ENCODE assay signal across 21 cellular contexts in genomic region chr21:41643246-41643966, GRCh38.
A peak's percentile ranks its signal among the peaks of the same experiment; 100 is the strongest.
DNase-seq lines count a peak whose midpoint lies in the region; ATAC-seq, FAIRE-seq and TF ChIP-seq lines count a peak whose summit lies in the region.
"Had no signal": no experiment of that assay in that cellular context is flagged by ENCODE, and none has a peak within 500 bp of the region (broad histone marks: within the 10 kb centered on the region; RNA-seq: fewer than 3 reads in every experiment).

No MANE protein-coding gene starts in this region.

- POLR2A ChIA-PET in CD8-positive, alpha-beta memory T cell (lab: Charles Lee) = no interaction called here

- H3K27me3 ChIP-seq in astrocyte (ENCODE audit: insufficient read depth, low read length) (no peaks in the 10 kb centered on the region), SJCRH30 (no peaks in the 10 kb centered on the region)
- no peaks in the 10 kb centered on the region for H3K27me3 ChIP-seq in CD8-positive, alpha-beta memory T cell (ENCODE audit: insufficient read depth, low read length, poor library complexity, severe bottlenecking)
- H3K27me3 ChIP-seq: uterus had no signal

- no peak overlapping the region for H3K4me3 Mint-ChIP-seq in natural killer cell treated with Interleukin-12 subunit alpha and Interleukin-12 subunit beta and Interleukin-15 and Interleukin-18, amount 100 ng/mL, for 72 hours
- H3K4me3 Mint-ChIP-seq in natural killer cell (no peak overlapping the region), astrocyte (ENCODE audit: unreplicated experiment) (no peak overlapping the region), mesothelial cell of epicardium (no peak overlapping the region)
- H3K4me3 Mint-ChIP-seq in CD8-positive, alpha-beta memory T cell = no peak overlapping the region
- H3K4me3 Mint-ChIP-seq: GM23338 had no signal

- FAIRE-seq in astrocyte (lab: Jason Lieb, UNC) = no peak
- FAIRE-seq: GM12891 had no signal

- TF ChIP-seq CTCF in natural killer cell (IDR thresholded peaks at IDR 0.05) = no peak
- TF ChIP-seq CTCF in astrocyte (IDR thresholded peaks at IDR 0.05; ENCODE audit: insufficient read depth, low read depth, low read length) = no peak
- TF ChIP-seq CTCF in mesothelial cell of epicardium (IDR thresholded peaks at IDR 0.05; ENCODE audit: unreplicated experiment) = no peak

- peaks cover 38% of the 10 kb centered on the region for H3K4me1 ChIP-seq in astrocyte (ENCODE audit: insufficient read depth, low read length)
- no peaks in the 10 kb centered on the region for H3K4me1 ChIP-seq in CD8-positive, alpha-beta memory T cell (ENCODE audit: insufficient read depth, low read length)
- H3K4me1 ChIP-seq in SJCRH30 = peaks cover 10% of the 10 kb centered on the region
- H3K4me1 ChIP-seq: uterus had no signal

- H3K36me3 Mint-ChIP-seq in natural killer cell treated with Interleukin-12 subunit alpha and Interleukin-12 subunit beta and Interleukin-15 and Interleukin-18, amount 100 ng/mL, for 72 hours = no peaks in the 10 kb centered on the region
- no peaks in the 10 kb centered on the region for H3K36me3 Mint-ChIP-seq in natural killer cell
- H3K36me3 Mint-ChIP-seq in astrocyte (ENCODE audit: low read depth, unreplicated experiment) = peaks cover 4% of the 10 kb centered on the region
- peaks cover under 1% of the 10 kb centered on the region for H3K36me3 Mint-ChIP-seq in mesothelial cell of epicardium
- no peaks in the 10 kb centered on the region for H3K36me3 Mint-ChIP-seq in CD8-positive, alpha-beta memory T cell

- peak; percentile 16 for DNase-seq in natural killer cell treated with Interleukin-12 subunit alpha and Interleukin-12 subunit beta and Interleukin-15 and Interleukin-18, amount 100 ng/mL, for 72 hours (ENCODE audit: low spot score)
- DNase-seq in natural killer cell (no peak), astrocyte (ENCODE audit: low read depth) (peak; percentile 57), mesothelial cell of epicardium (ENCODE audit: low spot score in 2 of 2, unreplicated experiment in 2 of 2) (no peak), SJCRH30 (no peak)
- DNase-seq in CD8-positive, alpha-beta memory T cell = no peak
- DNase-seq: activated CD8-positive, alpha-beta memory T cell treated with anti-CD3 and anti-CD28 coated beads, Interleukin-2, amount 50 U/mL, for 48 hours; activated naive CD4-positive, alpha-beta T cell treated with Interleukin-2 at 50 U/mL for 16 hours; GDM1; Karpas-422; kidney glomerular epithelial cell; NCI-H1436; NK-92 treated with Interleukin-12 subunit alpha and Interleukin-12 subunit beta, amount 100 ng/mL, for 24 hours; SHP77 treated with DMSO at 0.1 percent for 48 hours; stimulated activated CD4-positive, alpha-beta T cell treated with anti-CD3 and anti-CD28 coated beads, Interleukin-12 subunit alpha, Interleukin-12 subunit beta, amount 100 ng/mL, for 4 hours; stimulated activated naive CD4-positive, alpha-beta T cell; uterus had no signal

- no peak for ATAC-seq in natural killer cell treated with Interleukin-12 subunit alpha and Interleukin-12 subunit beta and Interleukin-15 and Interleukin-18, amount 100 ng/mL, for 72 hours
- no peak for ATAC-seq in natural killer cell
- no peak for ATAC-seq in HG03342 (IDR thresholded peaks at IDR 0.05; ENCODE audit: unreplicated experiment)
- ATAC-seq in GM21528 (IDR thresholded peaks at IDR 0.05; ENCODE audit: low FRiP score, unreplicated experiment) = no peak
- ATAC-seq: GM23338 had no signal

- no peaks in the 10 kb centered on the region for H3K79me2 ChIP-seq in astrocyte (ENCODE audit: insufficient read depth, low read length)

- intact Hi-C loops in natural killer cell (cut with micrococcal nuclease) = no loop called here

- H3K27ac ChIP-seq in astrocyte (ENCODE audit: low read depth, low read length) (peak overlapping the region; percentile 97), SJCRH30 (no peak overlapping the region)
- no peak overlapping the region for H3K27ac ChIP-seq in CD8-positive, alpha-beta memory T cell (ENCODE audit: low read depth, low read length)

- no peak overlapping the region for H3K9ac ChIP-seq in astrocyte (ENCODE audit: low read length)

- H3K27ac Mint-ChIP-seq in natural killer cell treated with Interleukin-12 subunit alpha and Interleukin-12 subunit beta and Interleukin-15 and Interleukin-18, amount 100 ng/mL, for 72 hours = no peak overlapping the region
- H3K27ac Mint-ChIP-seq in natural killer cell (no peak overlapping the region), astrocyte (ENCODE audit: unreplicated experiment) (no peak overlapping the region), mesothelial cell of epicardium (peak overlapping the region; percentile 45)
- H3K27ac Mint-ChIP-seq in CD8-positive, alpha-beta memory T cell = peak overlapping the region in 1 of 8 donors; percentile 11
- H3K27ac Mint-ChIP-seq: GM23338 had no signal

- no peaks in the 10 kb centered on the region for H4K20me1 ChIP-seq in astrocyte (ENCODE audit: insufficient read depth, low read length)

- H3K27me3 Mint-ChIP-seq in natural killer cell treated with Interleukin-12 subunit alpha and Interleukin-12 subunit beta and Interleukin-15 and Interleukin-18, amount 100 ng/mL, for 72 hours = peaks cover 21% of the 10 kb centered on the region in 2 donors
- H3K27me3 Mint-ChIP-seq in natural killer cell (ENCODE audit: low read depth in 2 of 2) (peaks cover 18 to 23% of the 10 kb centered on the region in 2 donors), astrocyte (ENCODE audit: low read depth, unreplicated experiment) (peaks cover 5% of the 10 kb centered on the region), mesothelial cell of epicardium (ENCODE audit: low read depth) (no peaks in the 10 kb centered on the region)
- peaks cover 12 to 38% of the 10 kb centered on the region in 2 donors for H3K27me3 Mint-ChIP-seq in CD8-positive, alpha-beta memory T cell

- H3K9me3 ChIP-seq in astrocyte (ENCODE audit: insufficient read depth, low read depth, low read length) (no peaks in the 10 kb centered on the region), SJCRH30 (replicated peaks) (no peaks in the 10 kb centered on the region)
- no peaks in the 10 kb centered on the region for H3K9me3 ChIP-seq in CD8-positive, alpha-beta memory T cell (ENCODE audit: low read length)
- H3K9me3 ChIP-seq: uterus had no signal

- H3K9me3 Mint-ChIP-seq in natural killer cell treated with Interleukin-12 subunit alpha and Interleukin-12 subunit beta and Interleukin-15 and Interleukin-18, amount 100 ng/mL, for 72 hours = no peaks in the 10 kb centered on the region
- no peaks in the 10 kb centered on the region for H3K9me3 Mint-ChIP-seq in natural killer cell
- peaks cover 2% of the 10 kb centered on the region for H3K9me3 Mint-ChIP-seq in astrocyte (ENCODE audit: unreplicated experiment)
- H3K9me3 Mint-ChIP-seq in mesothelial cell of epicardium = no peaks in the 10 kb centered on the region
- no peaks in the 10 kb centered on the region for H3K9me3 Mint-ChIP-seq in CD8-positive, alpha-beta memory T cell

- H3K4me3 ChIP-seq in astrocyte (ENCODE audit: insufficient read depth, low read depth, low read length) (no peak overlapping the region), SJCRH30 (no peak overlapping the region)
- H3K4me3 ChIP-seq in CD8-positive, alpha-beta memory T cell (ENCODE audit: low read length) = no peak overlapping the region
- H3K4me3 ChIP-seq: GM23338, uterus had no signal

- H3K36me3 ChIP-seq in astrocyte (ENCODE audit: insufficient read depth, low read length) (no peaks in the 10 kb centered on the region), SJCRH30 (no peaks in the 10 kb centered on the region)
- no peaks in the 10 kb centered on the region for H3K36me3 ChIP-seq in CD8-positive, alpha-beta memory T cell (ENCODE audit: insufficient read depth, low read length)
- H3K36me3 ChIP-seq: uterus had no signal

- CTCF ChIA-PET in CD8-positive, alpha-beta memory T cell (lab: Charles Lee) = no interaction called here

- peak overlapping the region; percentile 29 for H3K4me2 ChIP-seq in astrocyte (ENCODE audit: low read length)
- H3K4me2 ChIP-seq: GM23338 had no signal

- H3K4me1 Mint-ChIP-seq in natural killer cell treated with Interleukin-12 subunit alpha and Interleukin-12 subunit beta and Interleukin-15 and Interleukin-18, amount 100 ng/mL, for 72 hours (ENCODE audit: low read depth in 2 of 2) = no peaks in the 10 kb centered on the region
- no peaks in the 10 kb centered on the region for H3K4me1 Mint-ChIP-seq in natural killer cell
- H3K4me1 Mint-ChIP-seq in astrocyte (ENCODE audit: low read depth, unreplicated experiment) = peaks cover 27% of the 10 kb centered on the region
- H3K4me1 Mint-ChIP-seq in mesothelial cell of epicardium = peaks cover 43% of the 10 kb centered on the region
- no peaks in the 10 kb centered on the region for H3K4me1 Mint-ChIP-seq in CD8-positive, alpha-beta memory T cell
- H3K4me1 Mint-ChIP-seq: GM23338 had no signal

- H2AFZ ChIP-seq in astrocyte (ENCODE audit: low read depth, low read length) = no peak overlapping the region
- H2AFZ ChIP-seq: GM23338 had no signal

Comparison
In these comparisons a context has a peak if more than half of its experiments do, and no peak if none do; other contexts are left out.
1. DNase-seq: peak in natural killer cell treated with Interleukin-12 subunit alpha and Interleukin-12 subunit beta and Interleukin-15 and Interleukin-18, amount 100 ng/mL, for 72 hours (single experiment) and astrocyte (single experiment); none in natural killer cell (single experiment), mesothelial cell of epicardium (0 of 2), CD8-positive, alpha-beta memory T cell (0 of 5) and SJCRH30 (0 of 2).